8 cellular contexts compared by ENCODE assay signal in genomic region chr12:25250744-25251730, GRCh38. TPM values are rescaled to one million over a fixed set of nuclear protein-coding genes. Genes with fewer than 3 reads are reported as not detected.
DNase-seq lines count a peak whose midpoint lies in the region; ATAC-seq and TF ChIP-seq lines count a peak whose summit lies in the region.

Gene KRAS (minus strand): TSS chr12:25250929.

- H3K27ac ChIP-seq in esophagus (ENCODE audit: low read depth in 2 of 2, low read length in 1 of 2), result peak within 1 kb of the TSS; percentile 95 to 97

- no peaks in the 10 kb centered on the region for H3K27me3 Mint-ChIP-seq in activated T-cell treated with anti-CD3 and anti-CD28 coated beads, Interleukin-2, amount 50 U/mL, for 24 hours

- no peaks in the 10 kb centered on the region for H3K27me3 ChIP-seq in esophagus (ENCODE audit: control insufficient read depth in 1 of 2, insufficient read depth in 2 of 2, low read length in 2 of 2)
- H3K27me3 ChIP-seq in mucosa of stomach (ENCODE audit: control insufficient read depth, insufficient read depth, low read length), result no peaks in the 10 kb centered on the region

- in situ Hi-C loops in KBM-7 (cut with MboI; ENCODE audit: low pct_unique_long_range_greater_than_20kb, low sequenced_read_pairs), result no loop called here

- H3K36me3 ChIP-seq in esophagus (ENCODE audit: control insufficient read depth in 2 of 2, insufficient read depth in 2 of 2, low read length in 1 of 2) (no peaks in the 10 kb centered on the region), mucosa of stomach (ENCODE audit: control insufficient read depth, insufficient read depth, low read length) (no peaks in the 10 kb centered on the region)

- peaks cover 18% of the 10 kb centered on the region for H3K36me3 Mint-ChIP-seq in activated T-cell treated with anti-CD3 and anti-CD28 coated beads, Interleukin-2, amount 50 U/mL, for 24 hours (ENCODE audit: low read depth)

- DNase-seq in DMS53 (lab: John Stamatoyannopoulos, UW) (peak; percentile 100), KBM-7 (peak; percentile 92)
- peak; percentile 92 for DNase-seq in activated T-cell treated with anti-CD3 and anti-CD28 coated beads, Interleukin-2, amount 50 U/mL, for 24 hours
- peak; percentile 90 for DNase-seq in stimulated activated CD8-positive, alpha-beta memory T cell treated with anti-CD3 and anti-CD28 coated beads, Interleukin-4, amount 100 ng/mL, for 48 hours

- peak within 1 kb of the TSS; percentile 96 for H3K9ac ChIP-seq in mucosa of stomach (ENCODE audit: low read length)

- no peaks in the 10 kb centered on the region for H3K9me3 Mint-ChIP-seq in activated T-cell treated with anti-CD3 and anti-CD28 coated beads, Interleukin-2, amount 50 U/mL, for 24 hours

- H3K4me3 Mint-ChIP-seq in activated T-cell treated with anti-CD3 and anti-CD28 coated beads, Interleukin-2, amount 50 U/mL, for 24 hours, result peak within 1 kb of the TSS; percentile 89

- ATAC-seq in GM21723 (IDR thresholded peaks at IDR 0.05; ENCODE audit: unreplicated experiment), result peak; percentile 81

- H3K4me1 Mint-ChIP-seq in activated T-cell treated with anti-CD3 and anti-CD28 coated beads, Interleukin-2, amount 50 U/mL, for 24 hours (ENCODE audit: low read depth), result peaks cover 41% of the 10 kb centered on the region

- H3K4me1 ChIP-seq in esophagus (ENCODE audit: control insufficient read depth in 2 of 2, insufficient read depth in 2 of 2, low read length in 1 of 2) (no peaks in the 10 kb centered on the region), mucosa of stomach (ENCODE audit: control insufficient read depth, insufficient read depth, low read length) (peaks cover 31% of the 10 kb centered on the region)

- 0 to 1% methylated on average over 69 to 105 of the region's 105 CpGs for WGBS in esophagus, 2 donors

- H3K27ac Mint-ChIP-seq in activated T-cell treated with anti-CD3 and anti-CD28 coated beads, Interleukin-2, amount 50 U/mL, for 24 hours, result peak within 1 kb of the TSS; percentile 92

- H3K4me3 ChIP-seq in esophagus (ENCODE audit: low read depth in 1 of 2, low read length in 2 of 2) (peak within 1 kb of the TSS; percentile 91 to 95), mucosa of stomach (ENCODE audit: low read length) (peak within 1 kb of the TSS; percentile 70)

- H3K9me3 ChIP-seq in esophagus (ENCODE audit: control insufficient read depth in 2 of 2, insufficient read depth in 1 of 2, low read depth in 1 of 2, low read length in 1 of 2) (no peaks in the 10 kb centered on the region), mucosa of stomach (ENCODE audit: control insufficient read depth, low read length) (no peaks in the 10 kb centered on the region)

TF ChIP-seq in PFSK-1, 5 proteins besides CTCF, POLR2A, EP300 and RAD21:
- TF ChIP-seq REST (IDR thresholded peaks at IDR 0.05; ENCODE audit: insufficient read depth in 1 of 2, low read depth in 2 of 2, low read length in 2 of 2) (0 out of 4 replicates have a peak, but pooled peaks of 1 of the 2 experiments have one; percentile 43), POLR2AphosphoS5 (IDR thresholded peaks at IDR 0.05; ENCODE audit: low read depth, low read length) (peak; percentile 78), SIN3A (IDR thresholded peaks at IDR 0.05; ENCODE audit: borderline replicate concordance, insufficient read depth, low read length) (peak; percentile 89; the same call in 1 of the 2 replicates), TAF1 (IDR thresholded peaks at IDR 0.05; ENCODE audit: borderline replicate concordance, insufficient read depth, low read length) (peak; percentile 75), FOXP2 (optimal IDR thresholded peaks at IDR 0.05; ENCODE audit: borderline replicate concordance, extremely low read depth, extremely low read length, insufficient read depth) (peak; percentile 83)

RNA-seq across cellular contexts. Expression of gene KRAS, which starts in this region (rescaled TPM):
- polyA plus RNA-seq in PFSK-1 (2012; ENCODE audit: insufficient read length, low read depth), result 9.2 TPM
- polyA plus RNA-seq in esophagus, result 10 to 100 TPM in 1 of 2 donors, 1 to 10 TPM in 1; 9.6 to 12.1 TPM

Comparison
In these comparisons a context has a peak if more than half of its experiments do, and no peak if none do; other contexts are left out.
1. Peak in every context shown above with its lines: DNase-seq, ATAC-seq, H3K4me3 ChIP-seq and H3K27ac ChIP-seq.